In genomic region chr16:87163637-87164036, GRCh38 we compare ENCODE assay signal across 1 cellular context.
TF ChIP-seq lines count a peak whose summit lies in the region.

No MANE protein-coding gene starts in this region.

TF ChIP-seq in GM12878, 131 proteins besides CTCF, POLR2A, EP300 and RAD21 (continued from another document):
- TF ChIP-seq IRF4 (IDR thresholded peaks at IDR 0.05; ENCODE audit: low read depth, low read length) (no peak), NFIC (IDR thresholded peaks at IDR 0.05; ENCODE audit: low read depth, low read length) (no peak), ZBTB4 (CRISPR knock-in tag; IDR thresholded peaks at IDR 0.05) (no peak), SIX5 (IDR thresholded peaks at IDR 0.05; ENCODE audit: low read depth, low read length, severe bottlenecking) (peak; percentile 36), KAT2A (conservative IDR thresholded peaks at IDR 0.05; ENCODE audit: control insufficient read depth, low read depth, low read length) (no peak)
